8 cellular contexts compared by ENCODE assay signal in genomic region chr13:20495087-20496023, GRCh38. TPM values are rescaled to one million over a fixed set of nuclear protein-coding genes. Genes with fewer than 3 reads are reported as not detected.
DNase-seq lines count a peak whose midpoint lies in the region; ATAC-seq and TF ChIP-seq lines count a peak whose summit lies in the region.

No MANE protein-coding gene starts in this region.

- H3K4me3 Mint-ChIP-seq in activated B cell treated with CpG ODN at 0.5 μM for 24 hours, result no peak overlapping the region

- H3K9me3 Mint-ChIP-seq in activated B cell treated with CpG ODN at 0.5 μM for 24 hours, result peaks cover 4% of the 10 kb centered on the region

- CTCF ChIA-PET in activated B cell treated with CpG ODN at 0.5 μM for 24 hours (lab: Charles Lee), result interaction anchor here (0.6 to 7.4 kb wide), 13 partner anchors 9 to 430 kb away, joined by 3 to 91 read pairs (median 4); no protein-coding TSS in a partner anchor

- peak; percentile 69 for ATAC-seq in GM19452 (IDR thresholded peaks at IDR 0.05; ENCODE audit: unreplicated experiment)
- ATAC-seq in activated B cell treated with CpG ODN at 0.5 μM for 24 hours (ENCODE audit: low read depth), result peak; percentile 93
- no peak for ATAC-seq in GM19023 (IDR thresholded peaks at IDR 0.05; ENCODE audit: unreplicated experiment)

- intact Hi-C loops in activated B cell treated with CpG ODN at 0.5 μM for 24 hours (cut with micrococcal nuclease), result loop anchor here (1.0 to 10.0 kb wide), 9 partner anchors 29 to 333 kb away; partner anchors contain the start of genes CRYL1, EEF1AKMT1, GJB2 and IFT88

- TF ChIP-seq CTCF in activated B cell treated with CpG ODN at 0.5 μM for 24 hours (IDR thresholded peaks at IDR 0.05), result peak; percentile 82

- peaks cover 5% of the 10 kb centered on the region for H3K36me3 Mint-ChIP-seq in activated B cell treated with CpG ODN at 0.5 μM for 24 hours (ENCODE audit: low read depth)

- H3K27me3 Mint-ChIP-seq in activated B cell treated with CpG ODN at 0.5 μM for 24 hours, result no peaks in the 10 kb centered on the region

- DNase-seq in C1 segment of cervical spinal cord (lab: John Stamatoyannopoulos, UW) (peak in 8 of 14 donors; percentile 10 to 38 (median 23)), NCI-H2196 (lab: John Stamatoyannopoulos, UW; ENCODE audit: unreplicated experiment) (peak; percentile 43), activated B cell treated with CpG ODN at 0.5 μM for 24 hours (no peak), cerebellar cortex (ENCODE audit: low spot score) (peak; percentile 76), kidney tubule cell (ENCODE audit: low spot score) (peak; percentile 71)
- peak; percentile 60 to 65 for DNase-seq in stimulated activated CD4-positive, alpha-beta T cell treated with anti-CD3 and anti-CD28 coated beads, Interleukin-2, amount 100 ng/mL, for 24 hours

- no peak overlapping the region for H3K27ac Mint-ChIP-seq in activated B cell treated with CpG ODN at 0.5 μM for 24 hours

- no peaks in the 10 kb centered on the region for H3K4me1 Mint-ChIP-seq in activated B cell treated with CpG ODN at 0.5 μM for 24 hours

- POLR2A ChIA-PET in activated B cell treated with CpG ODN at 0.5 μM for 24 hours (lab: Charles Lee), result no interaction called here

RNA-seq across cellular contexts. Expression of gene CRYL1, which starts 30.3 kb away (rescaled TPM):
- 9.2 and 9.6 TPM in 2 replicates for total RNA-seq in activated B cell treated with CpG ODN at 0.5 μM for 24 hours
